ENCODE assay signal across 7 cellular contexts in the genomic region with DNA sequence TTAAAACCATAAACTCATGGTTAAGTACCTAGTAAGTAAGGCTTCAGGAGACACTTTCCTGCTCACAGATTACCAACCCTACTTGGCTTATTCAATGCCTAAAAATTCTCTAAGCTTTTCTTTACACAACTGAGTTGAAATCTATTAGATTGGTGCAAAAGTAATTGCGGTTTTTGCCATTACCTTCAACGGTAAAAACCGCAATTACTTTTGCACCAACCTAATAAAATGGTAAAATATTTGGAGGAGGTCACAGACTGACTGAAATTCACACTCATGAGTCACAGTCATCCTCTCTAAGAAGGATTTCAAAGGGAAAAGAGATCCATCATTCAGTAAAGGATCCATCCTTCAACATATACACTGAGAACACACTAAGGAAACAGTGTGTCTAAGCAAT. TPM values are rescaled to one million over a fixed set of nuclear protein-coding genes. Genes with fewer than 3 reads are reported as not detected.
"Had no signal": no experiment of that assay in that cellular context is flagged by ENCODE, and none has a peak within 500 bp of the region (broad histone marks: within the 10 kb centered on the region; RNA-seq: fewer than 3 reads in every experiment).

No MANE protein-coding gene starts in this region.

- H3K4me3 ChIP-seq: GM23248, HAP-1 had no signal

- H2AFZ ChIP-seq: GM23248 had no signal

- H3K27ac ChIP-seq: GM23248 had no signal

- H3K9me3 ChIP-seq: HAP-1 had no signal

- DNase-seq: GM23248, GOT3, H7, KG1 had no signal

- H3K9ac ChIP-seq: GM23248 had no signal

- H3K36me3 ChIP-seq: HAP-1 had no signal

- H3K4me1 ChIP-seq: HAP-1 had no signal

RNA-seq across cellular contexts. Expression of a gene that starts 25.9 kb away (rescaled TPM):
- total RNA-seq: GM23248, H4 had no signal
- polyA plus RNA-seq: GM23248, IgD-negative memory B cell had no signal
